21 cellular contexts compared by ENCODE assay signal in genomic region chr13:50779443-50780200, GRCh38.
"Had no signal": no experiment of that assay in that cellular context is flagged by ENCODE, and none has a peak within 500 bp of the region (broad histone marks: within the 10 kb centered on the region; RNA-seq: fewer than 3 reads in every experiment).

No MANE protein-coding gene starts in this region.

- H3K4me1 ChIP-seq: gastrocnemius medialis, pancreas, spleen, testis, tibial nerve, upper lobe of right lung had no signal

- H3K36me3 ChIP-seq: gastrocnemius medialis, pancreas, spleen, upper lobe of right lung had no signal

- H3K9me3 ChIP-seq: gastrocnemius medialis, pancreas, testis had no signal

- H3K27ac ChIP-seq: coronary artery, gastrocnemius medialis, pancreas, spleen, testis, tibial nerve, upper lobe of right lung had no signal

- H3K4me3 ChIP-seq: coronary artery, gastrocnemius medialis, lung, pancreas, spleen, testis, tibial nerve, upper lobe of right lung had no signal

- FAIRE-seq: kidney, pancreas had no signal

- ATAC-seq: gastrocnemius medialis; left colon; left ventricle myocardium superior; pancreas; stimulated activated naive B cell treated with anti-CD40 and anti-IgM and Interleukin-4, amounts not matched to agents 10 μg/mL and 1 μg/mL and 100 μg/mL, for 72 hours; stimulated activated naive CD8-positive, alpha-beta T cell treated with anti-CD3 and anti-CD28 coated beads, Interleukin-15, amount 100 ng/mL, for 72 hours; upper lobe of right lung had no signal

- H3K27me3 ChIP-seq: spleen, testis, tibial nerve, upper lobe of right lung had no signal

- DNase-seq: effector CD4-positive, alpha-beta T cell; gastrocnemius medialis; kidney; left colon; left ventricle myocardium superior; mesenchymal stem cell; naive B cell; occipital lobe; pancreas; right cardiac atrium; spleen; stimulated activated CD4-positive, alpha-beta T cell treated with anti-CD3 and anti-CD28 coated beads, Interleukin-15, amount 100 ng/mL, for 24 hours; stimulated activated CD4-positive, alpha-beta T cell treated with anti-CD3 and anti-CD28 coated beads, Interleukin-1b, Interleukin-23, amount 100 ng/mL, for 48 hours; stimulated activated CD4-positive, alpha-beta T cell treated with anti-CD3 and anti-CD28 coated beads, Interleukin-4, amount 100 ng/mL, for 24 hours; stimulated activated naive B cell treated with anti-CD40 and anti-IgM and Interleukin-4, amounts not matched to agents 10 μg/mL and 1 μg/mL and 100 μg/mL, for 72 hours; stimulated activated naive CD8-positive, alpha-beta T cell treated with anti-CD3 and anti-CD28 coated beads, Interleukin-15, amount 100 ng/mL, for 72 hours; testis; upper lobe of right lung had no signal
